Comparison of ENCODE assay signal across 19 cellular contexts in genomic region chr7:137096607-137097006, GRCh38.
DNase-seq lines count a peak whose midpoint lies in the region; TF ChIP-seq lines count a peak whose summit lies in the region.
"Had no signal": no experiment of that assay in that cellular context is flagged by ENCODE, and none has a peak within 500 bp of the region (broad histone marks: within the 10 kb centered on the region; RNA-seq: fewer than 3 reads in every experiment).

No MANE protein-coding gene starts in this region.

- no peaks in the 10 kb centered on the region for H3K4me1 ChIP-seq in H9 (ENCODE audit: insufficient read depth, low read length)
- H3K4me1 ChIP-seq: BLaER1 had no signal

- no peak overlapping the region for H2BK5ac ChIP-seq in H9 (ENCODE audit: insufficient read length, low read length)

- H4K5ac ChIP-seq in H9 (ENCODE audit: insufficient read length, low read depth, low read length) = no peak overlapping the region

- no peak overlapping the region for H2BK120ac ChIP-seq in H9 (ENCODE audit: low read depth, low read length, poor library complexity, severe bottlenecking)

- H2AFZ ChIP-seq in H9 (ENCODE audit: low read length) = no peak overlapping the region

- H3K79me1 ChIP-seq in H9 (ENCODE audit: insufficient read depth, low read depth, low read length, poor library complexity, severe bottlenecking) = no peaks in the 10 kb centered on the region

- no peak overlapping the region for H2BK15ac ChIP-seq in H9 (ENCODE audit: low read depth, low read length)

- H2BK12ac ChIP-seq in H9 (ENCODE audit: insufficient read length, low read depth, low read length) = no peak overlapping the region

- H3K23me2 ChIP-seq in H9 (ENCODE audit: insufficient read length, low read depth, low read length, poor library complexity, severe bottlenecking) = no peaks in the 10 kb centered on the region

- peaks cover 26% of the 10 kb centered on the region for H3K9me3 Mint-ChIP-seq in nephron
- H3K9me3 Mint-ChIP-seq in H9 = no peaks in the 10 kb centered on the region

- no peak overlapping the region for H3K4ac ChIP-seq in H9 (ENCODE audit: low read depth, low read length)

- H3K36me3 Mint-ChIP-seq in nephron (ENCODE audit: low read depth) (no peaks in the 10 kb centered on the region), H9 (ENCODE audit: insufficient read depth in 1 of 3, low read depth in 3 of 3) (no peaks in the 10 kb centered on the region)

- H3K18ac ChIP-seq in H9 (ENCODE audit: insufficient read length, low read depth, low read length) = no peak overlapping the region

- TF ChIP-seq CTCF in nephron (IDR thresholded peaks at IDR 0.05; ENCODE audit: unreplicated experiment in 3 of 3) (no peak), H9 (conservative IDR thresholded peaks at IDR 0.05) (no peak)

- H3K9ac ChIP-seq in H9 (ENCODE audit: extremely low read depth, insufficient read length, low read length) = no peak overlapping the region
- H3K9ac ChIP-seq: BLaER1, KMS-11 had no signal

- no peak overlapping the region for H2AK5ac ChIP-seq in H9 (ENCODE audit: insufficient read length, low read length)

- no peak overlapping the region for H3T11ph ChIP-seq in H9 (ENCODE audit: low read length)

- no peak overlapping the region for H3K14ac ChIP-seq in H9 (ENCODE audit: insufficient read depth, low read length)

- peak overlapping the region; percentile 27 to 78 (median 72) for H3K27ac Mint-ChIP-seq in nephron
- no peak overlapping the region for H3K27ac Mint-ChIP-seq in H9

- H3K4me2 ChIP-seq in H9 (ENCODE audit: insufficient read depth, insufficient read length, low read length) = no peak overlapping the region
- H3K4me2 ChIP-seq: BLaER1, KMS-11 had no signal

- peak; percentile 46 for DNase-seq in NCI-H2171 treated with DMSO at 0.1 percent for 48 hours (lab: John Stamatoyannopoulos, UW)
- no peak for DNase-seq in NCI-H2171 (lab: John Stamatoyannopoulos, UW)
- DNase-seq in LHCN-M2 (ENCODE audit: low read depth) = peak; percentile 69
- DNase-seq in fibroblast of gingiva (ENCODE audit: low read depth) = peak; percentile 12
- DNase-seq in H9 = no peak
- no peak for DNase-seq in NCI-H526 (lab: John Stamatoyannopoulos, UW)
- DNase-seq in AG20443 (ENCODE audit: low spot score) = no peak
- DNase-seq: DMS79 treated with DMSO at 0.1 percent for 48 hours; GDM1; NCI-H1048; NCI-H1436 treated with DMSO at 0.1 percent for 48 hours; NCI-H2029 treated with DMSO at 0.1 percent for 48 hours; NCI-H2227 treated with DMSO at 0.1 percent for 48 hours; NCI-H524 treated with DMSO at 0.1 percent for 48 hours; NK-92 treated with Interleukin-12 subunit alpha and Interleukin-12 subunit beta, amount 100 ng/mL, for 24 hours had no signal

- no peak overlapping the region for H3K23ac ChIP-seq in H9 (ENCODE audit: insufficient read length, low read depth, low read length)

- no peak overlapping the region for H4K91ac ChIP-seq in H9 (ENCODE audit: insufficient read length, low read depth, low read length)

- no peaks in the 10 kb centered on the region for H3K27me3 ChIP-seq in H9 (ENCODE audit: insufficient read depth, low read length)
- H3K27me3 ChIP-seq: BLaER1 had no signal

- no peak overlapping the region for H2BK20ac ChIP-seq in H9 (ENCODE audit: low read depth, low read length, poor library complexity, severe bottlenecking)

- H3K4me1 Mint-ChIP-seq in nephron (no peaks in the 10 kb centered on the region), H9 (peaks cover 9 to 14% of the 10 kb centered on the region in 2 experiments)

- no peaks in the 10 kb centered on the region for H3K9me3 ChIP-seq in H9 (ENCODE audit: control insufficient read depth, low read depth, low read length)
- H3K9me3 ChIP-seq: BLaER1 had no signal

- no peak overlapping the region for H3K4me3 Mint-ChIP-seq in nephron
- no peak overlapping the region for H3K4me3 Mint-ChIP-seq in H9

- H3K79me2 ChIP-seq in H9 (ENCODE audit: insufficient read depth, low read length) = no peaks in the 10 kb centered on the region; the same call in 1 of the 2 replicates

- H4K20me1 ChIP-seq in H9 (ENCODE audit: control insufficient read depth, insufficient read depth, insufficient read length) = no peaks in the 10 kb centered on the region
- H4K20me1 ChIP-seq: BLaER1 had no signal

- no peak overlapping the region for H3K27ac ChIP-seq in H9 (ENCODE audit: insufficient read length, low read depth, low read length)
- H3K27ac ChIP-seq: 22Rv1, BLaER1, KMS-11 had no signal

- WGBS in H9 (ENCODE audit: extremely low coverage, insufficient read length, low lambda C conversion rate) = no CpG with 5 or more reads among the region's 2 CpGs

- no peak overlapping the region for H3K56ac ChIP-seq in H9 (ENCODE audit: insufficient read length, low read depth, low read length)

- no peak overlapping the region for H4K8ac ChIP-seq in H9 (replicated peaks; ENCODE audit: insufficient read length, low read depth, low read length)

- H3K27me3 Mint-ChIP-seq in nephron (ENCODE audit: low read depth) (peaks cover 5% of the 10 kb centered on the region), H9 (ENCODE audit: low read depth) (peaks cover 1% of the 10 kb centered on the region; the same call in 1 of the 2 replicates)

Comparison
In these comparisons a context has a peak if more than half of its experiments do, and no peak if none do; other contexts are left out.
1. DNase-seq: peak in NCI-H2171 treated with DMSO at 0.1 percent for 48 hours (single experiment), LHCN-M2 (single experiment) and fibroblast of gingiva (single experiment); none in NCI-H2171 (single experiment), H9 (single experiment), NCI-H526 (0 of 2) and AG20443 (single experiment).
2. H3K27ac Mint-ChIP-seq: peak in nephron (3 of 3); none in H9 (0 of 3).